Comparison of ENCODE assay signal across 8 cellular contexts in the genomic region with DNA sequence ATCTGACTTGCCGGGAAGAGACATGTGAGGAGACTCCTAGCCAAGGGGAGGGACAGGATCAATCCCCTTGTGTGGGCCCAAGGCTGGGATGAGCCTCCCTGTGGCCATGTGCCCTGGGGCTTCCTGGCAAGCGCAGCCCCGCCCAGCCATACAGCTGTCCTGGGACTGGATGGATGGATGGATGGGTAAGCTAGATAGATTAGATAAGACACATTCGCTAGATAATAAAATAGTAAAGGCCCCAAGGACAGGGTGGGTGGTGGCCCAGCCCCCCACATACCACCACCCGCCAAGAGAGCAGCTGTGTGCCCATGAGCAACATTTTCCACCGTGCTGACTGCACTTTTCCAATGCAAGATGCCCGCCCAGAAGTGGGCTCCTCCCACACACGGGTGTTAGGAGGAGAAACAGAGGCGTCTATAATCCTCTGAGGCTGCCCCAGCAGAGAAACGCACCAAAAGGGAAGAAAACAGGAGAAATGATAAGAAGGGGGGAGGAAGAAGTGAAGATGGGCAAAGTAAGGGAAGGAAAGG. TPM values are rescaled to one million over a fixed set of nuclear protein-coding genes. Genes with fewer than 3 reads are reported as not detected.
DNase-seq lines count a peak whose midpoint lies in the region; ATAC-seq and TF ChIP-seq lines count a peak whose summit lies in the region.
"Had no signal": no experiment of that assay in that cellular context is flagged by ENCODE, and none has a peak within 500 bp of the region (broad histone marks: within the 10 kb centered on the region; RNA-seq: fewer than 3 reads in every experiment).

No MANE protein-coding gene starts in this region.

- WGBS in hepatocyte (ENCODE audit: low lambda C conversion rate, missing lambda C conversion rate) = 62% methylated on average over 10 of the region's 10 CpGs

- no peaks in the 10 kb centered on the region for H3K9me2 ChIP-seq in hepatocyte (replicated peaks; ENCODE audit: insufficient read depth)

- H3K4me1 ChIP-seq in Peyer's patch = peaks cover 0 to 57% (median 24%) of the 10 kb centered on the region in 4 donors
- peaks cover 29% of the 10 kb centered on the region for H3K4me1 ChIP-seq in hepatocyte (ENCODE audit: insufficient read depth)

- H4K20me1 ChIP-seq in hepatocyte (ENCODE audit: insufficient read depth, poor library complexity, severe bottlenecking) = no peaks in the 10 kb centered on the region

- H3K27ac ChIP-seq in Peyer's patch = peak overlapping the region; percentile 72 to 91 (median 84)
- H3K27ac ChIP-seq in hepatocyte = peak overlapping the region; percentile 95

- no peak for ATAC-seq in HG03159 (IDR thresholded peaks at IDR 0.05; ENCODE audit: unreplicated experiment)

- H3K79me2 ChIP-seq in hepatocyte = peaks cover 61% of the 10 kb centered on the region

- no peaks in the 10 kb centered on the region for H3K27me3 ChIP-seq in Peyer's patch
- no peaks in the 10 kb centered on the region for H3K27me3 ChIP-seq in hepatocyte

- H3K4me1 Mint-ChIP-seq in activated T-helper 1 cell treated with anti-CD3 and anti-CD28 coated beads, Interleukin-12 subunit alpha, Interleukin-12 subunit beta, Interleukin-2, Interleukin-4 antibody, amounts not matched to agents 30 ng/mL and 10 ng/mL and 1 ng/mL, durations not matched to agents 14 hours and 24 hours and 36 hours (ENCODE audit: low read depth) = peaks cover 87% of the 10 kb centered on the region

- peaks cover 51% of the 10 kb centered on the region for H3K36me3 Mint-ChIP-seq in activated T-helper 1 cell treated with anti-CD3 and anti-CD28 coated beads, Interleukin-12 subunit alpha, Interleukin-12 subunit beta, Interleukin-2, Interleukin-4 antibody, amounts not matched to agents 30 ng/mL and 10 ng/mL and 1 ng/mL, durations not matched to agents 14 hours and 24 hours and 36 hours (ENCODE audit: low read depth)

- H3K27me3 Mint-ChIP-seq in activated T-helper 1 cell treated with anti-CD3 and anti-CD28 coated beads, Interleukin-12 subunit alpha, Interleukin-12 subunit beta, Interleukin-2, Interleukin-4 antibody, amounts not matched to agents 30 ng/mL and 10 ng/mL and 1 ng/mL, durations not matched to agents 14 hours and 24 hours and 36 hours (ENCODE audit: insufficient read depth) = no peaks in the 10 kb centered on the region

- H3K4me2 ChIP-seq in hepatocyte = peak overlapping the region; percentile 56

- TF ChIP-seq CTCF in Peyer's patch (IDR thresholded peaks at IDR 0.05) = no peak
- TF ChIP-seq CTCF in hepatocyte (IDR thresholded peaks at IDR 0.05; ENCODE audit: poor library complexity) = no peak

- H3K4me3 Mint-ChIP-seq in activated T-helper 1 cell treated with anti-CD3 and anti-CD28 coated beads, Interleukin-12 subunit alpha, Interleukin-12 subunit beta, Interleukin-2, Interleukin-4 antibody, amounts not matched to agents 30 ng/mL and 10 ng/mL and 1 ng/mL, durations not matched to agents 14 hours and 24 hours and 36 hours = peak overlapping the region; percentile 73

- H3K9me3 ChIP-seq in Peyer's patch (no peaks in the 10 kb centered on the region), hepatocyte (ENCODE audit: low read depth) (no peaks in the 10 kb centered on the region)

- DNase-seq in Peyer's patch (peak in 2 of 3 donors; percentile 46 to 65), hepatocyte (ENCODE audit: low spot score) (peak; percentile 78), NCI-H748 (lab: John Stamatoyannopoulos, UW; ENCODE audit: unreplicated experiment) (no peak), posterior cingulate gyrus (no peak)
- DNase-seq in activated T-helper 1 cell treated with anti-CD3 and anti-CD28 coated beads, Interleukin-12 subunit alpha, Interleukin-12 subunit beta, Interleukin-2, Interleukin-4 antibody, amounts not matched to agents 30 ng/mL and 10 ng/mL and 1 ng/mL, durations not matched to agents 14 hours and 24 hours and 36 hours (ENCODE audit: low spot score) = peak; percentile 40
- peak; percentile 48 to 84 (median 80) for DNase-seq in stimulated activated CD4-positive, alpha-beta T cell treated with anti-CD3 and anti-CD28 coated beads, TNF-alpha, amount 100 ng/mL, for 4 hours (ENCODE audit: low read depth in 3 of 3)

- no peaks in the 10 kb centered on the region for H3K9me3 Mint-ChIP-seq in activated T-helper 1 cell treated with anti-CD3 and anti-CD28 coated beads, Interleukin-12 subunit alpha, Interleukin-12 subunit beta, Interleukin-2, Interleukin-4 antibody, amounts not matched to agents 30 ng/mL and 10 ng/mL and 1 ng/mL, durations not matched to agents 14 hours and 24 hours and 36 hours

- H3K36me3 ChIP-seq in Peyer's patch (peaks cover 0 to 24% (median 0%) of the 10 kb centered on the region in 3 donors), hepatocyte (replicated peaks; ENCODE audit: insufficient read depth, low read depth) (no peaks in the 10 kb centered on the region)

- no peak for TF ChIP-seq POLR2A in Peyer's patch (IDR thresholded peaks at IDR 0.05)

- no peak overlapping the region for H3K4me3 ChIP-seq in Peyer's patch
- no peak overlapping the region for H3K4me3 ChIP-seq in hepatocyte

- H2AFZ ChIP-seq in hepatocyte = no peak overlapping the region

- peak overlapping the region; percentile 98 for H3K27ac Mint-ChIP-seq in activated T-helper 1 cell treated with anti-CD3 and anti-CD28 coated beads, Interleukin-12 subunit alpha, Interleukin-12 subunit beta, Interleukin-2, Interleukin-4 antibody, amounts not matched to agents 30 ng/mL and 10 ng/mL and 1 ng/mL, durations not matched to agents 14 hours and 24 hours and 36 hours

- intact Hi-C loops in activated T-helper 1 cell treated with anti-CD3 and anti-CD28 coated beads, Interleukin-12 subunit alpha, Interleukin-12 subunit beta, Interleukin-2, Interleukin-4 antibody, amounts not matched to agents 30 ng/mL and 10 ng/mL and 1 ng/mL, durations not matched to agents 14 hours and 24 hours and 36 hours (cut with micrococcal nuclease) = loop anchor here (1.0 kb wide), 5 partner anchors 8 to 116 kb away; a partner anchor contains a TSS
- intact Hi-C loops in posterior cingulate gyrus (cut with DNase I) = no loop called here

RNA-seq across cellular contexts. Expression of a gene that starts 25.1 kb away (rescaled TPM):
- total RNA-seq in Peyer's patch = 100 to 1,000 TPM in 1 of 4 donors, 10 to 100 TPM in 3; 52.1 to 138 (median 56.6) TPM
- 62.6 and 68.8 TPM in 2 replicates for total RNA-seq in activated T-helper 1 cell treated with anti-CD3 and anti-CD28 coated beads, Interleukin-12 subunit alpha, Interleukin-12 subunit beta, Interleukin-2, Interleukin-4 antibody, amounts not matched to agents 30 ng/mL and 10 ng/mL and 1 ng/mL, durations not matched to agents 14 hours and 24 hours and 36 hours
- total RNA-seq in hepatocyte = 15.3 and 16.8 TPM in 2 replicates
- 32.3 and 51.1 TPM in 2 replicates for polyA plus RNA-seq in hepatocyte

RNA-seq across cellular contexts. Expression of a gene that starts 53.2 kb away (rescaled TPM):
- total RNA-seq in Peyer's patch = not detected
- not detected in 2 replicates for total RNA-seq in activated T-helper 1 cell treated with anti-CD3 and anti-CD28 coated beads, Interleukin-12 subunit alpha, Interleukin-12 subunit beta, Interleukin-2, Interleukin-4 antibody, amounts not matched to agents 30 ng/mL and 10 ng/mL and 1 ng/mL, durations not matched to agents 14 hours and 24 hours and 36 hours
- total RNA-seq in hepatocyte = not detected in 2 replicates
- not detected in 2 replicates for polyA plus RNA-seq in hepatocyte
- total RNA-seq: SK-MEL-5 had no signal

Comparison
In these comparisons a context has a peak if more than half of its experiments do, and no peak if none do; other contexts are left out.
1. DNase-seq: peak in Peyer's patch (2 of 3), activated T-helper 1 cell treated with anti-CD3 and anti-CD28 coated beads, Interleukin-12 subunit alpha, Interleukin-12 subunit beta, Interleukin-2, Interleukin-4 antibody, amounts not matched to agents 30 ng/mL and 10 ng/mL and 1 ng/mL, durations not matched to agents 14 hours and 24 hours and 36 hours (single experiment), hepatocyte (single experiment) and stimulated activated CD4-positive, alpha-beta T cell treated with anti-CD3 and anti-CD28 coated beads, TNF-alpha, amount 100 ng/mL, for 4 hours (3 of 3); none in NCI-H748 (single experiment) and posterior cingulate gyrus (0 of 10).